Comparison of ENCODE assay signal across 26 cellular contexts in genomic region chr17:72095316-72095715, GRCh38. TPM values are rescaled to one million over a fixed set of nuclear protein-coding genes. Genes with fewer than 3 reads are reported as not detected.
"Had no signal": no experiment of that assay in that cellular context is flagged by ENCODE, and none has a peak within 500 bp of the region (broad histone marks: within the 10 kb centered on the region; RNA-seq: fewer than 3 reads in every experiment).

No MANE protein-coding gene starts in this region.

- H3K27ac ChIP-seq: dorsolateral prefrontal cortex, epithelial cell of prostate, esophagus squamous epithelium, gastrocnemius medialis, heart right ventricle, left lung, lower lobe of right lung had no signal

- DNase-seq: cortex of kidney; dorsolateral prefrontal cortex; effector CD4-positive, alpha-beta T cell; effector memory CD4-positive, alpha-beta T cell; erythroblast; esophagus squamous epithelium; foreskin fibroblast; foreskin melanocyte; gastrocnemius medialis; glutamatergic neuron; head of caudate nucleus; heart right ventricle; hippocampal formation; immature natural killer cell; left cardiac atrium; left lung; left ventricle myocardium superior; lower lobe of right lung; mesenchymal stem cell; mucosa of descending colon had no signal

- FAIRE-seq: colon, endometrium, keratinocyte had no signal

- H3K27me3 ChIP-seq: gastrocnemius medialis, heart right ventricle, left lung had no signal

- H3K36me3 ChIP-seq: esophagus squamous epithelium, gastrocnemius medialis, heart right ventricle, left lung, lower lobe of right lung had no signal

- H3K9me3 ChIP-seq: esophagus squamous epithelium, gastrocnemius medialis, heart right ventricle, left lung, lower lobe of right lung, mucosa of descending colon had no signal

- H3K4me3 ChIP-seq: dorsolateral prefrontal cortex, esophagus squamous epithelium, gastrocnemius medialis, heart right ventricle, left lung, lower lobe of right lung, mucosa of descending colon had no signal

- ATAC-seq: esophagus mucosa, gastrocnemius medialis, heart right ventricle, left cardiac atrium, left lung, left ventricle myocardium superior, lower lobe of right lung, mucosa of descending colon had no signal

- H3K4me1 ChIP-seq: esophagus squamous epithelium, gastrocnemius medialis, left lung, lower lobe of right lung had no signal

RNA-seq across cellular contexts. Expression of gene SOX9, which starts 25.5 kb away (rescaled TPM):
- total RNA-seq: lung microvascular endothelial cell had no signal
- polyA plus RNA-seq: immature natural killer cell had no signal
